Comparison of ENCODE assay signal across 10 cellular contexts in genomic region chr17:76076765-76077581, GRCh38. TPM values are rescaled to one million over a fixed set of nuclear protein-coding genes. Genes with fewer than 3 reads are reported as not detected.
DNase-seq lines count a peak whose midpoint lies in the region; ATAC-seq, FAIRE-seq and TF ChIP-seq lines count a peak whose summit lies in the region.
"Had no signal": no experiment of that assay in that cellular context is flagged by ENCODE, and none has a peak within 500 bp of the region (broad histone marks: within the 10 kb centered on the region; RNA-seq: fewer than 3 reads in every experiment).

No MANE protein-coding gene starts in this region.

- intact Hi-C loops in Right ventricle myocardium superior (cut with DNase I) = no loop called here

- no peak for TF ChIP-seq CTCF in suprapubic skin (IDR thresholded peaks at IDR 0.05)

- peak overlapping the region; percentile 70 for H3K4me3 Mint-ChIP-seq in activated T-helper 17 cell treated with anti-CD3 and anti-CD28 coated beads, Interleukin-2, amount 50 U/mL, for 72 hours

- H3K9me3 Mint-ChIP-seq in activated T-helper 17 cell treated with anti-CD3 and anti-CD28 coated beads, Interleukin-2, amount 50 U/mL, for 72 hours = no peaks in the 10 kb centered on the region

- no peaks in the 10 kb centered on the region for H3K9me3 ChIP-seq in iPS-20b (ENCODE audit: insufficient read depth, low read depth, low read length)
- no peaks in the 10 kb centered on the region for H3K9me3 ChIP-seq in suprapubic skin

- WGBS in suprapubic skin = 0% methylated on average over 2 of the region's 82 CpGs

- H3K36me3 ChIP-seq in iPS-20b (ENCODE audit: insufficient read depth, low read depth, low read length) (no peaks in the 10 kb centered on the region), suprapubic skin (no peaks in the 10 kb centered on the region)

- no peak for TF ChIP-seq EP300 in suprapubic skin (IDR thresholded peaks at IDR 0.05)

- H3K4me3 ChIP-seq in iPS-20b (ENCODE audit: low read length) (peak overlapping the region; percentile 53; the same call in 1 of the 2 replicates), suprapubic skin (no peak overlapping the region)

- H3K9ac ChIP-seq in iPS-20b (ENCODE audit: low read depth, low read length) = no peak overlapping the region

- peaks cover 40% of the 10 kb centered on the region for H3K36me3 Mint-ChIP-seq in activated T-helper 17 cell treated with anti-CD3 and anti-CD28 coated beads, Interleukin-2, amount 50 U/mL, for 72 hours (ENCODE audit: low read depth)

- no peak overlapping the region for H3K27ac Mint-ChIP-seq in activated T-helper 17 cell treated with anti-CD3 and anti-CD28 coated beads, Interleukin-2, amount 50 U/mL, for 72 hours

- peak; percentile 80 for FAIRE-seq in urothelium cell line (lab: Jason Lieb, UNC)

- ATAC-seq in activated T-helper 17 cell treated with anti-CD3 and anti-CD28 coated beads, Interleukin-2, amount 50 U/mL, for 72 hours (replicated peaks) = no peak
- no peak for ATAC-seq in Right ventricle myocardium superior (ENCODE audit: poor library complexity)

- H3K27me3 Mint-ChIP-seq in activated T-helper 17 cell treated with anti-CD3 and anti-CD28 coated beads, Interleukin-2, amount 50 U/mL, for 72 hours = peaks cover 23% of the 10 kb centered on the region

- no peak for TF ChIP-seq POLR2A in suprapubic skin (IDR thresholded peaks at IDR 0.05)

- peaks cover 9% of the 10 kb centered on the region for H3K4me1 Mint-ChIP-seq in activated T-helper 17 cell treated with anti-CD3 and anti-CD28 coated beads, Interleukin-2, amount 50 U/mL, for 72 hours

- H3K4me1 ChIP-seq in iPS-20b (ENCODE audit: insufficient read depth, low read length) (peaks cover 7% of the 10 kb centered on the region; the same call in 1 of the 2 replicates), suprapubic skin (peaks cover 49% of the 10 kb centered on the region)

- peaks cover 85% of the 10 kb centered on the region for H3K27me3 ChIP-seq in iPS-20b (ENCODE audit: insufficient read depth, low read length)
- peaks cover 64% of the 10 kb centered on the region for H3K27me3 ChIP-seq in suprapubic skin

- H3K27ac ChIP-seq in iPS-20b (ENCODE audit: low read length) (no peak overlapping the region), suprapubic skin (no peak overlapping the region)

- peak; percentile 54 for DNase-seq in stimulated activated CD4-positive, alpha-beta T cell treated with anti-CD3 and anti-CD28 coated beads, Interleukin-15, amount 100 ng/mL, for 24 hours
- DNase-seq in stimulated activated CD4-positive, alpha-beta T cell treated with anti-CD3 and anti-CD28 coated beads, Interleukin-12 subunit alpha, Interleukin-12 subunit beta, amount 100 ng/mL, for 4 hours = no peak
- DNase-seq in urothelium cell line (ENCODE audit: low spot score) (no peak), iPS-NIHi7 (ENCODE audit: extremely low spot score) (no peak), Right ventricle myocardium superior (no peak), suprapubic skin (ENCODE audit: low spot score in 2 of 2) (no peak)
- DNase-seq: NCI-H1092 had no signal

RNA-seq across cellular contexts. Expression of gene ZACN, which starts 2.0 kb away (rescaled TPM):
- total RNA-seq in activated T-helper 17 cell treated with anti-CD3 and anti-CD28 coated beads, Interleukin-2, amount 50 U/mL, for 72 hours = 10 to 100 TPM in 1 of 2 donors, 1 to 10 TPM in 1; 6.5 to 13.5 TPM
- total RNA-seq in Right ventricle myocardium superior = not detected
- total RNA-seq in suprapubic skin = not detected
- total RNA-seq: kidney epithelial cell had no signal

RNA-seq across cellular contexts. Expression of gene GALR2, which starts 2.4 kb away (rescaled TPM):
- 10 to 100 TPM in 1 of 2 donors, 1 to 10 TPM in 1; 7.5 to 14.8 TPM for total RNA-seq in activated T-helper 17 cell treated with anti-CD3 and anti-CD28 coated beads, Interleukin-2, amount 50 U/mL, for 72 hours
- total RNA-seq in Right ventricle myocardium superior (not detected), suprapubic skin (1 to 10 TPM in 1 of 4 donors, not detected in 3; 1.2 TPM)

RNA-seq across cellular contexts. Expression of gene SRP68, which starts 4.7 kb away (rescaled TPM):
- 100 to 1,000 TPM; 109 to 117 TPM for total RNA-seq in activated T-helper 17 cell treated with anti-CD3 and anti-CD28 coated beads, Interleukin-2, amount 50 U/mL, for 72 hours
- total RNA-seq in Right ventricle myocardium superior = 57.9 TPM
- 10 to 100 TPM; 57.5 to 90.2 (median 64.2) TPM for total RNA-seq in suprapubic skin

RNA-seq across cellular contexts. Expression of gene EXOC7, which starts 26.6 kb away (rescaled TPM):
- 100 to 1,000 TPM; 104 to 117 TPM for total RNA-seq in activated T-helper 17 cell treated with anti-CD3 and anti-CD28 coated beads, Interleukin-2, amount 50 U/mL, for 72 hours
- total RNA-seq in Right ventricle myocardium superior = 74.7 TPM
- 100 to 1,000 TPM in 1 of 4 donors, 10 to 100 TPM in 3; 67.4 to 108 (median 78.6) TPM for total RNA-seq in suprapubic skin

RNA-seq across cellular contexts. Expression of gene EVPL, which starts 49.9 kb away (rescaled TPM):
- under 1 TPM in 1 of 2 donors, not detected in 1; 0.11 TPM for total RNA-seq in activated T-helper 17 cell treated with anti-CD3 and anti-CD28 coated beads, Interleukin-2, amount 50 U/mL, for 72 hours
- 0.08 TPM for total RNA-seq in Right ventricle myocardium superior
- 100 to 1,000 TPM; 218 to 425 (median 274) TPM for total RNA-seq in suprapubic skin
